Comparison of ENCODE assay signal across 29 cellular contexts in the genomic region with DNA sequence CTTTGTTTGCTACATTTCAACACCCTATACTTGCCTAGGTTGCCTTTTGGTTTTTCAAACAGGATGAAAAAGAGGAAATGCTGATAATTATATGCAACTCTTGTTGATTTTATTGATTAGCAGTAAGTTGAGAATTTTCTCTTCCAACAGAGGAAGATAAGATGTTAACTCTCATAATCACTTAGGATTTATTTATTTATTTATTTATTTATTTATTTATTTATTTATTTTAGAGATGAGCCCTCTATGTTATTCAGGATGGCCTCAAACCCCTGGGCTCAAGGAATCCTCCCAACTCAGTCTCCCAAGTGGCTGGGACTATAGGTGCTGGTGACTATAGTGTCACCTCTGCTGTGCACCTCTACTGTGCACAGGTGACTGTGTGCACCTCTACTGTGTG.
"Had no signal": no experiment of that assay in that cellular context is flagged by ENCODE, and none has a peak within 500 bp of the region (broad histone marks: within the 10 kb centered on the region; RNA-seq: fewer than 3 reads in every experiment).

No MANE protein-coding gene starts in this region.

- H3K27me3 Mint-ChIP-seq: dendritic cell treated with granulocyte-macrophage colony-stimulating factor and Interleukin-4, amounts not matched to agents 40 ng/mL and 50 ng/mL, for 4 days; effector memory CD8-positive, alpha-beta T cell had no signal

- H3K9me3 ChIP-seq: colonic mucosa, esophagus muscularis mucosa, esophagus squamous epithelium, gastrocnemius medialis, gastroesophageal sphincter, heart left ventricle had no signal

- H3K4me3 Mint-ChIP-seq: dendritic cell treated with granulocyte-macrophage colony-stimulating factor and Interleukin-4, amounts not matched to agents 40 ng/mL and 50 ng/mL, for 4 days; effector memory CD8-positive, alpha-beta T cell; endodermal cell had no signal

- FAIRE-seq: colon, endometrium, endothelial cell of umbilical vein, frontal cortex had no signal

- DNase-seq: colonic mucosa; cortex of kidney; dermis blood vessel endothelial cell; dorsolateral prefrontal cortex; effector CD4-positive, alpha-beta T cell; effector CD8-positive, alpha-beta T cell; effector memory CD4-positive, alpha-beta T cell; effector memory CD8-positive, alpha-beta T cell; endodermal cell; erythroblast; esophagus squamous epithelium; foreskin fibroblast; foreskin keratinocyte; foreskin melanocyte; gastrocnemius medialis; glutamatergic neuron; head of caudate nucleus; heart left ventricle; heart right ventricle had no signal

- H3K9me3 Mint-ChIP-seq: dendritic cell treated with granulocyte-macrophage colony-stimulating factor and Interleukin-4, amounts not matched to agents 40 ng/mL and 50 ng/mL, for 4 days; effector memory CD8-positive, alpha-beta T cell had no signal

- H3K4me1 ChIP-seq: colonic mucosa, gastrocnemius medialis, heart right ventricle had no signal

- ATAC-seq: effector memory CD8-positive, alpha-beta T cell; esophagus mucosa; foreskin keratinocyte; gastrocnemius medialis; gastroesophageal sphincter; heart left ventricle; heart right ventricle had no signal

- H3K4me3 ChIP-seq: colonic mucosa, coronary artery, dorsolateral prefrontal cortex, esophagus muscularis mucosa, esophagus squamous epithelium, gastrocnemius medialis, gastroesophageal sphincter, heart left ventricle, heart right ventricle had no signal

- H3K27ac ChIP-seq: colonic mucosa, coronary artery, dorsolateral prefrontal cortex, epithelial cell of prostate, esophagus muscularis mucosa, esophagus squamous epithelium, foreskin keratinocyte, gastrocnemius medialis, gastroesophageal sphincter, heart left ventricle, heart right ventricle had no signal

- H3K27ac Mint-ChIP-seq: dendritic cell treated with granulocyte-macrophage colony-stimulating factor and Interleukin-4, amounts not matched to agents 40 ng/mL and 50 ng/mL, for 4 days; effector memory CD8-positive, alpha-beta T cell; endodermal cell had no signal
